In the genomic region with DNA sequence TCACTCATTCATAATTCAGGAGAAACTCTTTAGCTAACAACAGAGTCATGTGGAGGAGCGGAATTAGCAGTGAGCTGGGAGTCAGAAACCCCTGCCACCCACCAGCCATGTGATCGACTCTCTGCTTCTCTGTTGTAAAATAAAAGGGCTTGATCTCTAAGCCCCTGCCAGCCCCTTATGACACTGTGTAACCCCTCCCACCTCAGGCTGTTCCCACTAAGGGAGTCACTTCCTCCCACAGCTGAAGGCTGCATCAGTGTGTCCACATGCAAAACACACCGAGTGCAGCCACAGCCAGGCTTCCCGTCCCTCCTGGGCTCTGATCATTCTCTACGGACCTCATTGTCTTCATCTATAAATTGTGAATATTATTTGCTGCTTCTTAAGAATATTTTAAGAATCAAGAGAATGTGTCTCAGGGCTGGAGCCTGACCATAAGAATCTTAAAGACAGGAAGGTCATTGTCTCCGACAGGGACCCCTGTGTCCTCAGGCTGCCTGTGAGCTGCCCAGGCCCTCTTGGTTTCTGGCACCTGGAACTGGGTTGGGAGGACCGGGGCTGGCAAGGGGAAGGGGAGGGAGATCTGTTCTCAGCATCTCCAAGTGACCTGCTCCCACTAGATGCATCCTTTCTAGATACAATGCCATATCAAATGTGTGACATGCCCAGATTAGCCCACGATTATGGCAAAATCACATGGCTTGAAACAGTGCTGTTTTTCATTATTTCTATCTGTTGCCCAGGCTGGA, we compare ENCODE assay signal across 1 cellular context.
TF ChIP-seq lines count a peak whose summit lies in the region.

No MANE protein-coding gene starts in this region.

TF ChIP-seq in GM12878, 131 proteins besides CTCF, POLR2A, EP300 and RAD21 (continued from another document):
- TF ChIP-seq, protein P1, sequence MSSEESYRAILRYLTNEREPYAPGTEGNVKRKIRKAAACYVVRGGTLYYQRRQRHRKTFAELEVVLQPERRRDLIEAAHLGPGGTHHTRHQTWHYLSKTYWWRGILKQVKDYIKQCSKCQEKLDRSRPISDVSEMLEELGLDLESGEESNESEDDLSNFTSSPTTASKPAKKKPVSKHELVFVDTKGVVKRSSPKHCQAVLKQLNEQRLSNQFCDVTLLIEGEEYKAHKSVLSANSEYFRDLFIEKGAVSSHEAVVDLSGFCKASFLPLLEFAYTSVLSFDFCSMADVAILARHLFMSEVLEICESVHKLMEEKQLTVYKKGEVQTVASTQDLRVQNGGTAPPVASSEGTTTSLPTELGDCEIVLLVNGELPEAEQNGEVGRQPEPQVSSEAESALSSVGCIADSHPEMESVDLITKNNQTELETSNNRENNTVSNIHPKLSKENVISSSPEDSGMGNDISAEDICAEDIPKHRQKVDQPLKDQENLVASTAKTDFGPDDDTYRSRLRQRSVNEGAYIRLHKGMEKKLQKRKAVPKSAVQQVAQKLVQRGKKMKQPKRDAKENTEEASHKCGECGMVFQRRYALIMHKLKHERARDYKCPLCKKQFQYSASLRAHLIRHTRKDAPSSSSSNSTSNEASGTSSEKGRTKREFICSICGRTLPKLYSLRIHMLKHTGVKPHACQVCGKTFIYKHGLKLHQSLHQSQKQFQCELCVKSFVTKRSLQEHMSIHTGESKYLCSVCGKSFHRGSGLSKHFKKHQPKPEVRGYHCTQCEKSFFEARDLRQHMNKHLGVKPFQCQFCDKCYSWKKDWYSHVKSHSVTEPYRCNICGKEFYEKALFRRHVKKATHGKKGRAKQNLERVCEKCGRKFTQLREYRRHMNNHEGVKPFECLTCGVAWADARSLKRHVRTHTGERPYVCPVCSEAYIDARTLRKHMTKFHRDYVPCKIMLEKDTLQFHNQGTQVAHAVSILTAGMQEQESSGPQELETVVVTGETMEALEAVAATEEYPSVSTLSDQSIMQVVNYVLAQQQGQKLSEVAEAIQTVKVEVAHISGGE (CRISPR knock-in tag; IDR thresholded peaks at IDR 0.05): no peak
- no peak for TF ChIP-seq SIX5 (IDR thresholded peaks at IDR 0.05; ENCODE audit: low read depth, low read length, severe bottlenecking)
TF ChIP-seq in GM12878: peak in this region for 1.
